Comparison of ENCODE assay signal across 1 cellular context in genomic region chr13:33817843-33818661, GRCh38.
A peak's percentile ranks its signal among the peaks of the same experiment; 100 is the strongest.
TF ChIP-seq lines count a peak whose summit lies in the region.

Gene RFC3 (plus strand): TSS chr13:33818149. CDS start chr13:33818179, 30 bp downstream.

TF ChIP-seq in HepG2, 621 proteins besides CTCF, POLR2A, EP300 and RAD21 (continued from another document and continues in another):
- TF ChIP-seq TEF (CRISPR knock-in tag; IDR thresholded peaks at IDR 0.05) (no peak), NR2F2 (IDR thresholded peaks at IDR 0.05; ENCODE audit: borderline replicate concordance, low read depth) (no peak), ZXDC (CRISPR knock-in tag; IDR thresholded peaks at IDR 0.05) (no peak), ZSCAN29 (CRISPR knock-in tag; conservative IDR thresholded peaks at IDR 0.05) (no peak), DR1 (CRISPR knock-in tag; IDR thresholded peaks at IDR 0.05) (peak; percentile 68), HDAC1 (CRISPR knock-in tag; IDR thresholded peaks at IDR 0.05) (peak; percentile 98), TFAP4 (IDR thresholded peaks at IDR 0.05; ENCODE audit: borderline replicate concordance, low read depth) (peak; percentile 30; the same call in 1 of the 2 replicates), RCOR2 (CRISPR knock-in tag; IDR thresholded peaks at IDR 0.05) (no peak), ZNF160 (CRISPR knock-in tag; IDR thresholded peaks at IDR 0.05) (no peak), NFKB2 (CRISPR knock-in tag; IDR thresholded peaks at IDR 0.05; ENCODE audit: borderline replicate concordance) (peak; percentile 80; the same call in 1 of the 2 replicates), MIXL1 (CRISPR knock-in tag; IDR thresholded peaks at IDR 0.05) (peak; percentile 45; the same call in 1 of the 2 replicates), ZNF558 (CRISPR knock-in tag; IDR thresholded peaks at IDR 0.05; ENCODE audit: borderline replicate concordance) (no peak), MBNL3 (CRISPR knock-in tag; conservative IDR thresholded peaks at IDR 0.05) (no peak), BCL3 (CRISPR knock-in tag; IDR thresholded peaks at IDR 0.05) (0 out of 2 replicates have a peak, but pooled peaks have one; percentile 22), ZNF619 (CRISPR knock-in tag; IDR thresholded peaks at IDR 0.05) (no peak), POGZ (CRISPR knock-in tag; IDR thresholded peaks at IDR 0.05) (peak; percentile 100), NFE2 (CRISPR knock-in tag; IDR thresholded peaks at IDR 0.05) (no peak), ZNF564 (CRISPR knock-in tag; IDR thresholded peaks at IDR 0.05) (no peak), ZFP36L1 (CRISPR knock-in tag; IDR thresholded peaks at IDR 0.05) (peak; percentile 92), JARID2 (CRISPR knock-in tag; IDR thresholded peaks at IDR 0.05; ENCODE audit: insufficient replicate concordance) (no peak), ZNF652 (CRISPR knock-in tag; IDR thresholded peaks at IDR 0.05; ENCODE audit: borderline replicate concordance, low read depth) (no peak), CEBPG (CRISPR knock-in tag; IDR thresholded peaks at IDR 0.05) (no peak; the same call in 1 of the 2 replicates), IKZF4 (CRISPR knock-in tag; IDR thresholded peaks at IDR 0.05; ENCODE audit: borderline replicate concordance, low read depth, not compliant biosample characterization) (no peak), TBX3 (IDR thresholded peaks at IDR 0.05; ENCODE audit: borderline replicate concordance) (no peak), HCFC1 (IDR thresholded peaks at IDR 0.05; ENCODE audit: low read depth, low read length) (peak; percentile 38; the same call in 1 of the 2 replicates), ZNF549 (CRISPR knock-in tag; IDR thresholded peaks at IDR 0.05) (no peak), TGIF2 (CRISPR knock-in tag; IDR thresholded peaks at IDR 0.05) (peak; percentile 98), MIER2 (CRISPR knock-in tag; IDR thresholded peaks at IDR 0.05) (no peak), ELF4 (CRISPR knock-in tag; IDR thresholded peaks at IDR 0.05; ENCODE audit: borderline replicate concordance) (peak; percentile 61; the same call in 1 of the 2 replicates), ZNF251 (CRISPR knock-in tag; IDR thresholded peaks at IDR 0.05) (no peak), FOXA1 (IDR thresholded peaks at IDR 0.05) (no peak), FOXA1 (CRISPR knock-in tag; IDR thresholded peaks at IDR 0.05) (0 out of 2 replicates have a peak, but pooled peaks have one; percentile 11), CENPX (CRISPR knock-in tag; IDR thresholded peaks at IDR 0.05) (no peak), HOXA3 (CRISPR knock-in tag; IDR thresholded peaks at IDR 0.05) (peak; percentile 97), ASH2L (IDR thresholded peaks at IDR 0.05; ENCODE audit: insufficient read length, low read depth, low read length) (peak; percentile 92), FOXJ3 (CRISPR knock-in tag; IDR thresholded peaks at IDR 0.05; ENCODE audit: borderline replicate concordance) (peak; percentile 72; the same call in 1 of the 2 replicates), ZNF256 (CRISPR knock-in tag; conservative IDR thresholded peaks at IDR 0.05) (0 out of 2 replicates have a peak, but pooled peaks have one; percentile 8), ZNF777 (CRISPR knock-in tag; IDR thresholded peaks at IDR 0.05) (peak; percentile 90), SIN3B (IDR thresholded peaks at IDR 0.05; ENCODE audit: low read length) (peak; percentile 96), ZNF513 (CRISPR knock-in tag; conservative IDR thresholded peaks at IDR 0.05) (no peak), MAZ (IDR thresholded peaks at IDR 0.05; ENCODE audit: borderline replicate concordance, low read depth, low read length) (peak; percentile 69; the same call in 1 of the 2 replicates), MAZ (CRISPR knock-in tag; IDR thresholded peaks at IDR 0.05; ENCODE audit: low read depth) (peak; percentile 63), PHF8 (CRISPR knock-in tag; IDR thresholded peaks at IDR 0.05) (peak; percentile 75; the same call in 1 of the 2 replicates), KDM5B (CRISPR knock-in tag; IDR thresholded peaks at IDR 0.05; ENCODE audit: borderline replicate concordance) (peak; percentile 68; the same call in 1 of the 2 replicates), ZNF768 (CRISPR knock-in tag; IDR thresholded peaks at IDR 0.05) (peak; percentile 49; the same call in 1 of the 2 replicates), CENPT (CRISPR knock-in tag; IDR thresholded peaks at IDR 0.05; ENCODE audit: low read depth) (no peak), REXO4 (CRISPR knock-in tag; IDR thresholded peaks at IDR 0.05; ENCODE audit: borderline replicate concordance) (no peak), ZNF891 (CRISPR knock-in tag; IDR thresholded peaks at IDR 0.05) (no peak; the same call in 1 of the 2 replicates), ZNF3 (CRISPR knock-in tag; IDR thresholded peaks at IDR 0.05) (no peak), ZNF101 (CRISPR knock-in tag; IDR thresholded peaks at IDR 0.05; ENCODE audit: borderline replicate concordance, low read depth) (no peak), ZNF207 (IDR thresholded peaks at IDR 0.05; ENCODE audit: borderline replicate concordance) (no peak), ZNF605 (CRISPR knock-in tag; IDR thresholded peaks at IDR 0.05) (0 out of 2 replicates have a peak, but pooled peaks have one; percentile 40), SMAD3 (CRISPR knock-in tag; IDR thresholded peaks at IDR 0.05) (peak; percentile 93)
- TF ChIP-seq, protein P1, sequence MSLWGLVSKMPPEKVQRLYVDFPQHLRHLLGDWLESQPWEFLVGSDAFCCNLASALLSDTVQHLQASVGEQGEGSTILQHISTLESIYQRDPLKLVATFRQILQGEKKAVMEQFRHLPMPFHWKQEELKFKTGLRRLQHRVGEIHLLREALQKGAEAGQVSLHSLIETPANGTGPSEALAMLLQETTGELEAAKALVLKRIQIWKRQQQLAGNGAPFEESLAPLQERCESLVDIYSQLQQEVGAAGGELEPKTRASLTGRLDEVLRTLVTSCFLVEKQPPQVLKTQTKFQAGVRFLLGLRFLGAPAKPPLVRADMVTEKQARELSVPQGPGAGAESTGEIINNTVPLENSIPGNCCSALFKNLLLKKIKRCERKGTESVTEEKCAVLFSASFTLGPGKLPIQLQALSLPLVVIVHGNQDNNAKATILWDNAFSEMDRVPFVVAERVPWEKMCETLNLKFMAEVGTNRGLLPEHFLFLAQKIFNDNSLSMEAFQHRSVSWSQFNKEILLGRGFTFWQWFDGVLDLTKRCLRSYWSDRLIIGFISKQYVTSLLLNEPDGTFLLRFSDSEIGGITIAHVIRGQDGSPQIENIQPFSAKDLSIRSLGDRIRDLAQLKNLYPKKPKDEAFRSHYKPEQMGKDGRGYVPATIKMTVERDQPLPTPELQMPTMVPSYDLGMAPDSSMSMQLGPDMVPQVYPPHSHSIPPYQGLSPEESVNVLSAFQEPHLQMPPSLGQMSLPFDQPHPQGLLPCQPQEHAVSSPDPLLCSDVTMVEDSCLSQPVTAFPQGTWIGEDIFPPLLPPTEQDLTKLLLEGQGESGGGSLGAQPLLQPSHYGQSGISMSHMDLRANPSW (CRISPR knock-in tag; IDR thresholded peaks at IDR 0.05; ENCODE audit: borderline replicate concordance) = no peak
- TF ChIP-seq, protein P2, sequence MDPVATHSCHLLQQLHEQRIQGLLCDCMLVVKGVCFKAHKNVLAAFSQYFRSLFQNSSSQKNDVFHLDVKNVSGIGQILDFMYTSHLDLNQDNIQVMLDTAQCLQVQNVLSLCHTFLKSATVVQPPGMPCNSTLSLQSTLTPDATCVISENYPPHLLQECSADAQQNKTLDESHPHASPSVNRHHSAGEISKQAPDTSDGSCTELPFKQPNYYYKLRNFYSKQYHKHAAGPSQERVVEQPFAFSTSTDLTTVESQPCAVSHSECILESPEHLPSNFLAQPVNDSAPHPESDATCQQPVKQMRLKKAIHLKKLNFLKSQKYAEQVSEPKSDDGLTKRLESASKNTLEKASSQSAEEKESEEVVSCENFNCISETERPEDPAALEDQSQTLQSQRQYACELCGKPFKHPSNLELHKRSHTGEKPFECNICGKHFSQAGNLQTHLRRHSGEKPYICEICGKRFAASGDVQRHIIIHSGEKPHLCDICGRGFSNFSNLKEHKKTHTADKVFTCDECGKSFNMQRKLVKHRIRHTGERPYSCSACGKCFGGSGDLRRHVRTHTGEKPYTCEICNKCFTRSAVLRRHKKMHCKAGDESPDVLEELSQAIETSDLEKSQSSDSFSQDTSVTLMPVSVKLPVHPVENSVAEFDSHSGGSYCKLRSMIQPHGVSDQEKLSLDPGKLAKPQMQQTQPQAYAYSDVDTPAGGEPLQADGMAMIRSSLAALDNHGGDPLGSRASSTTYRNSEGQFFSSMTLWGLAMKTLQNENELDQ (CRISPR knock-in tag; IDR thresholded peaks at IDR 0.05; ENCODE audit: borderline replicate concordance) = no peak
- TF ChIP-seq, protein P3, sequence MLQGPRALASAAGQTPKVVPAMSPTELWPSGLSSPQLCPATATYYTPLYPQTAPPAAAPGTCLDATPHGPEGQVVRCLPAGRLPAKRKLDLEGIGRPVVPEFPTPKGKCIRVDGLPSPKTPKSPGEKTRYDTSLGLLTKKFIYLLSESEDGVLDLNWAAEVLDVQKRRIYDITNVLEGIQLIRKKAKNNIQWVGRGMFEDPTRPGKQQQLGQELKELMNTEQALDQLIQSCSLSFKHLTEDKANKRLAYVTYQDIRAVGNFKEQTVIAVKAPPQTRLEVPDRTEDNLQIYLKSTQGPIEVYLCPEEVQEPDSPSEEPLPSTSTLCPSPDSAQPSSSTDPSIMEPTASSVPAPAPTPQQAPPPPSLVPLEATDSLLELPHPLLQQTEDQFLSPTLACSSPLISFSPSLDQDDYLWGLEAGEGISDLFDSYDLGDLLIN (CRISPR knock-in tag; IDR thresholded peaks at IDR 0.05; ENCODE audit: borderline replicate concordance) = peak; percentile 73; the same call in 1 of the 2 replicates
- TF ChIP-seq, protein P4, sequence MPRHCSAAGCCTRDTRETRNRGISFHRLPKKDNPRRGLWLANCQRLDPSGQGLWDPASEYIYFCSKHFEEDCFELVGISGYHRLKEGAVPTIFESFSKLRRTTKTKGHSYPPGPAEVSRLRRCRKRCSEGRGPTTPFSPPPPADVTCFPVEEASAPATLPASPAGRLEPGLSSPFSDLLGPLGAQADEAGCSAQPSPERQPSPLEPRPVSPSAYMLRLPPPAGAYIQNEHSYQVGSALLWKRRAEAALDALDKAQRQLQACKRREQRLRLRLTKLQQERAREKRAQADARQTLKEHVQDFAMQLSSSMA (CRISPR knock-in tag; IDR thresholded peaks at IDR 0.05) = 0 out of 2 replicates have a peak, but pooled peaks have one; percentile 69
- TF ChIP-seq, protein P5, sequence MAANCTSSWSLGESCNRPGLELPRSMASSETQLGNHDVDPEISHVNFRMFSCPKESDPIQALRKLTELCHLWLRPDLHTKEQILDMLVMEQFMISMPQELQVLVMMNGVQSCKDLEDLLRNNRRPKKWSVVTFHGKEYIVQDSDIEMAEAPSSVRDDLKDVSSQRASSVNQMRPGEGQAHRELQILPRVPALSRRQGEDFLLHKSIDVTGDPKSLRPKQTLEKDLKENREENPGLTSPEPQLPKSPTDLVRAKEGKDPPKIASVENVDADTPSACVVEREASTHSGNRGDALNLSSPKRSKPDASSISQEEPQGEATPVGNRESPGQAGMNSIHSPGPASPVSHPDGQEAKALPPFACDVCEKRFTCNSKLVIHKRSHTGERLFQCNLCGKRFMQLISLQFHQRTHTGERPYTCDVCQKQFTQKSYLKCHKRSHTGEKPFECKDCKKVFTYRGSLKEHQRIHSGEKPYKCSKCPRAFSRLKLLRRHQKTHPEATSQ (CRISPR knock-in tag; IDR thresholded peaks at IDR 0.05; ENCODE audit: borderline replicate concordance) = peak; percentile 88; the same call in 1 of the 2 replicates
